21 cellular contexts compared by ENCODE assay signal in genomic region chr11:71472357-71472885, GRCh38. TPM values are rescaled to one million over a fixed set of nuclear protein-coding genes. Genes with fewer than 3 reads are reported as not detected.
DNase-seq lines count a peak whose midpoint lies in the region; ATAC-seq, FAIRE-seq and TF ChIP-seq lines count a peak whose summit lies in the region.
"Had no signal": no experiment of that assay in that cellular context is flagged by ENCODE, and none has a peak within 500 bp of the region (broad histone marks: within the 10 kb centered on the region; RNA-seq: fewer than 3 reads in every experiment).

No MANE protein-coding gene starts in this region.

- DNase-seq in Right ventricle myocardium superior = peak; percentile 19
- no peak for DNase-seq in right atrium auricular region (ENCODE audit: low spot score)
- DNase-seq in MV-4-11 (lab: John Stamatoyannopoulos, UW) = peak; percentile 2
- DNase-seq in kidney = peak; percentile 52
- DNase-seq in stimulated activated naive B cell treated with anti-CD40 and anti-IgM and Interleukin-4, amounts not matched to agents 10 μg/mL and 1 μg/mL and 100 μg/mL, for 72 hours = no peak
- no peak for DNase-seq in activated T-helper 2 cell treated with anti-CD3 and anti-CD28 coated beads, Interferon-gamma antibody, Interleukin-2, Interleukin-4, amounts not matched to agents 10 μg/mL and 5 μg/mL and 100 μg/mL, durations not matched to agents 14 hours and 24 hours and 36 hours (ENCODE audit: low spot score)
- DNase-seq in stimulated activated CD4-positive, alpha-beta T cell treated with anti-CD3 and anti-CD28 coated beads, Interleukin-4, amount 100 ng/mL, for 24 hours = no peak
- DNase-seq: AML-193; CD4-positive, CD25-positive, alpha-beta regulatory T cell; DMS79; NCI-H1694; NCI-H2081; NCI-H2171 treated with DMSO at 0.1 percent for 48 hours; NCI-H526; OCI-M1 had no signal

- peaks cover 10 to 11% of the 10 kb centered on the region in 2 donors for H3K4me1 Mint-ChIP-seq in stimulated activated naive B cell treated with anti-CD40 and anti-IgM and Interleukin-4, amounts not matched to agents 10 μg/mL and 1 μg/mL and 100 μg/mL, for 72 hours
- peaks cover 3% of the 10 kb centered on the region for H3K4me1 Mint-ChIP-seq in activated T-helper 2 cell treated with anti-CD3 and anti-CD28 coated beads, Interferon-gamma antibody, Interleukin-2, Interleukin-4, amounts not matched to agents 10 μg/mL and 5 μg/mL and 100 μg/mL, durations not matched to agents 14 hours and 24 hours and 36 hours (ENCODE audit: low read depth)

- intact Hi-C loops in Right ventricle myocardium superior (cut with DNase I) (no loop called here), kidney (cut with DNase I) (no loop called here)
- intact Hi-C loops in activated T-helper 2 cell treated with anti-CD3 and anti-CD28 coated beads, Interferon-gamma antibody, Interleukin-2, Interleukin-4, amounts not matched to agents 10 μg/mL and 5 μg/mL and 100 μg/mL, durations not matched to agents 14 hours and 24 hours and 36 hours (cut with micrococcal nuclease) = no loop called here

- H3K36me3 ChIP-seq in right atrium auricular region = peaks cover 48% of the 10 kb centered on the region
- H3K36me3 ChIP-seq in kidney (ENCODE audit: control insufficient read depth in 1 of 2, insufficient read depth in 2 of 2, low read length in 2 of 2) = peaks cover 25 to 30% of the 10 kb centered on the region in 2 donors

- H3K4me3 Mint-ChIP-seq in stimulated activated naive B cell treated with anti-CD40 and anti-IgM and Interleukin-4, amounts not matched to agents 10 μg/mL and 1 μg/mL and 100 μg/mL, for 72 hours = no peak overlapping the region
- H3K4me3 Mint-ChIP-seq in activated T-helper 2 cell treated with anti-CD3 and anti-CD28 coated beads, Interferon-gamma antibody, Interleukin-2, Interleukin-4, amounts not matched to agents 10 μg/mL and 5 μg/mL and 100 μg/mL, durations not matched to agents 14 hours and 24 hours and 36 hours (ENCODE audit: low read depth) = no peak overlapping the region
- H3K4me3 Mint-ChIP-seq: CD4-positive, CD25-positive, alpha-beta regulatory T cell; IgD-negative memory B cell had no signal

- H3K27ac ChIP-seq in right atrium auricular region (no peak overlapping the region), kidney (ENCODE audit: low read depth in 2 of 2, low read length in 2 of 2) (no peak overlapping the region)

- no peaks in the 10 kb centered on the region for H3K27me3 Mint-ChIP-seq in stimulated activated naive B cell treated with anti-CD40 and anti-IgM and Interleukin-4, amounts not matched to agents 10 μg/mL and 1 μg/mL and 100 μg/mL, for 72 hours
- no peaks in the 10 kb centered on the region for H3K27me3 Mint-ChIP-seq in activated T-helper 2 cell treated with anti-CD3 and anti-CD28 coated beads, Interferon-gamma antibody, Interleukin-2, Interleukin-4, amounts not matched to agents 10 μg/mL and 5 μg/mL and 100 μg/mL, durations not matched to agents 14 hours and 24 hours and 36 hours (ENCODE audit: low read depth)
- H3K27me3 Mint-ChIP-seq: CD4-positive, CD25-positive, alpha-beta regulatory T cell; IgD-negative memory B cell had no signal

- no peak for FAIRE-seq in kidney (lab: Jason Lieb, UNC)
- FAIRE-seq: H54, RCC 7860 had no signal

- H3K27ac Mint-ChIP-seq in stimulated activated naive B cell treated with anti-CD40 and anti-IgM and Interleukin-4, amounts not matched to agents 10 μg/mL and 1 μg/mL and 100 μg/mL, for 72 hours = no peak overlapping the region
- no peak overlapping the region for H3K27ac Mint-ChIP-seq in activated T-helper 2 cell treated with anti-CD3 and anti-CD28 coated beads, Interferon-gamma antibody, Interleukin-2, Interleukin-4, amounts not matched to agents 10 μg/mL and 5 μg/mL and 100 μg/mL, durations not matched to agents 14 hours and 24 hours and 36 hours
- H3K27ac Mint-ChIP-seq: CD4-positive, CD25-positive, alpha-beta regulatory T cell; IgD-negative memory B cell had no signal

- TF ChIP-seq CTCF in right atrium auricular region (IDR thresholded peaks at IDR 0.05) = no peak
- TF ChIP-seq CTCF in kidney (IDR thresholded peaks at IDR 0.05; ENCODE audit: borderline replicate concordance, extremely low read depth, insufficient read depth) = no peak

- H3K4me1 ChIP-seq in right atrium auricular region = no peaks in the 10 kb centered on the region
- H3K4me1 ChIP-seq in kidney (ENCODE audit: control insufficient read depth in 1 of 2, insufficient read depth in 1 of 2, low read depth in 1 of 2, low read length in 2 of 2) = no peaks in the 10 kb centered on the region

- no peak overlapping the region for H3K9ac ChIP-seq in kidney (ENCODE audit: low read length in 2 of 2)

- ATAC-seq in Right ventricle myocardium superior (ENCODE audit: poor library complexity) = no peak
- peak; percentile 42 to 43 for ATAC-seq in stimulated activated naive B cell treated with anti-CD40 and anti-IgM and Interleukin-4, amounts not matched to agents 10 μg/mL and 1 μg/mL and 100 μg/mL, for 72 hours (replicated peaks)
- ATAC-seq in HG03378 (IDR thresholded peaks at IDR 0.05; ENCODE audit: unreplicated experiment) = no peak

- H3K9me3 ChIP-seq in right atrium auricular region (no peaks in the 10 kb centered on the region), kidney (ENCODE audit: control insufficient read depth in 1 of 2, low read length in 2 of 2) (no peaks in the 10 kb centered on the region)

- H3K36me3 Mint-ChIP-seq in stimulated activated naive B cell treated with anti-CD40 and anti-IgM and Interleukin-4, amounts not matched to agents 10 μg/mL and 1 μg/mL and 100 μg/mL, for 72 hours = peaks cover 55 to 71% of the 10 kb centered on the region in 2 donors
- peaks cover 39% of the 10 kb centered on the region for H3K36me3 Mint-ChIP-seq in activated T-helper 2 cell treated with anti-CD3 and anti-CD28 coated beads, Interferon-gamma antibody, Interleukin-2, Interleukin-4, amounts not matched to agents 10 μg/mL and 5 μg/mL and 100 μg/mL, durations not matched to agents 14 hours and 24 hours and 36 hours (ENCODE audit: low read depth)

- no peaks in the 10 kb centered on the region for H3K9me3 Mint-ChIP-seq in stimulated activated naive B cell treated with anti-CD40 and anti-IgM and Interleukin-4, amounts not matched to agents 10 μg/mL and 1 μg/mL and 100 μg/mL, for 72 hours
- H3K9me3 Mint-ChIP-seq in activated T-helper 2 cell treated with anti-CD3 and anti-CD28 coated beads, Interferon-gamma antibody, Interleukin-2, Interleukin-4, amounts not matched to agents 10 μg/mL and 5 μg/mL and 100 μg/mL, durations not matched to agents 14 hours and 24 hours and 36 hours = no peaks in the 10 kb centered on the region
- H3K9me3 Mint-ChIP-seq: CD4-positive, CD25-positive, alpha-beta regulatory T cell had no signal

- H3K4me3 ChIP-seq in right atrium auricular region (no peak overlapping the region), kidney (ENCODE audit: low read length in 2 of 2) (no peak overlapping the region)

- H3K27me3 ChIP-seq in right atrium auricular region = no peaks in the 10 kb centered on the region

RNA-seq across cellular contexts. Expression of gene NADSYN1, which starts 19.4 kb away (rescaled TPM):
- total RNA-seq in Right ventricle myocardium superior = 18.5 TPM
- 10 to 100 TPM; 18.0 to 18.8 TPM for total RNA-seq in right atrium auricular region
- total RNA-seq in kidney = 72.9 TPM
- polyA plus RNA-seq in kidney (ENCODE audit: insufficient read depth, low read depth, low replicate concordance) = 34.9 TPM
- total RNA-seq in activated T-helper 2 cell treated with anti-CD3 and anti-CD28 coated beads, Interferon-gamma antibody, Interleukin-2, Interleukin-4, amounts not matched to agents 10 μg/mL and 5 μg/mL and 100 μg/mL, durations not matched to agents 14 hours and 24 hours and 36 hours = 114 and 117 TPM in 2 replicates

RNA-seq across cellular contexts. Expression of gene DHCR7, which starts 24.2 kb away (rescaled TPM):
- 48.5 TPM for total RNA-seq in Right ventricle myocardium superior
- total RNA-seq in right atrium auricular region = 10 to 100 TPM; 26.8 to 37.6 TPM
- total RNA-seq in kidney = 17.8 TPM
- polyA plus RNA-seq in kidney (ENCODE audit: insufficient read depth, low read depth, low replicate concordance) = 35.2 TPM
- total RNA-seq in activated T-helper 2 cell treated with anti-CD3 and anti-CD28 coated beads, Interferon-gamma antibody, Interleukin-2, Interleukin-4, amounts not matched to agents 10 μg/mL and 5 μg/mL and 100 μg/mL, durations not matched to agents 14 hours and 24 hours and 36 hours = 129 and 136 TPM in 2 replicates

RNA-seq across cellular contexts. Expression of gene KRTAP5-7, which starts 54.6 kb away (rescaled TPM):
- total RNA-seq in Right ventricle myocardium superior (not detected), right atrium auricular region (not detected), kidney (0.22 TPM)
- not detected for polyA plus RNA-seq in kidney (ENCODE audit: insufficient read depth, low read depth, low replicate concordance)
- 0.21 TPM in 1 of 2 replicates, not detected in the other for total RNA-seq in activated T-helper 2 cell treated with anti-CD3 and anti-CD28 coated beads, Interferon-gamma antibody, Interleukin-2, Interleukin-4, amounts not matched to agents 10 μg/mL and 5 μg/mL and 100 μg/mL, durations not matched to agents 14 hours and 24 hours and 36 hours
- total RNA-seq: A172; CD4-positive, CD25-positive, alpha-beta regulatory T cell had no signal
- polyA plus RNA-seq: AG04450; CD4-positive, CD25-positive, alpha-beta regulatory T cell; IgD-negative memory B cell had no signal

Comparison
In these comparisons a context has a peak if more than half of its experiments do, and no peak if none do; other contexts are left out.
1. DNase-seq: peak in Right ventricle myocardium superior (single experiment), MV-4-11 (single experiment) and kidney (single experiment); none in right atrium auricular region (single experiment), stimulated activated naive B cell treated with anti-CD40 and anti-IgM and Interleukin-4, amounts not matched to agents 10 μg/mL and 1 μg/mL and 100 μg/mL, for 72 hours (single experiment), activated T-helper 2 cell treated with anti-CD3 and anti-CD28 coated beads, Interferon-gamma antibody, Interleukin-2, Interleukin-4, amounts not matched to agents 10 μg/mL and 5 μg/mL and 100 μg/mL, durations not matched to agents 14 hours and 24 hours and 36 hours (single experiment) and stimulated activated CD4-positive, alpha-beta T cell treated with anti-CD3 and anti-CD28 coated beads, Interleukin-4, amount 100 ng/mL, for 24 hours (single experiment).
2. ATAC-seq: peak in stimulated activated naive B cell treated with anti-CD40 and anti-IgM and Interleukin-4, amounts not matched to agents 10 μg/mL and 1 μg/mL and 100 μg/mL, for 72 hours (2 of 2); none in Right ventricle myocardium superior (single experiment) and HG03378 (single experiment).